ENCODE assay signal across 8 cellular contexts in genomic region chr3:64023861-64024223, GRCh38. TPM values are rescaled to one million over a fixed set of nuclear protein-coding genes. Genes with fewer than 3 reads are reported as not detected.
DNase-seq lines count a peak whose midpoint lies in the region; ATAC-seq and TF ChIP-seq lines count a peak whose summit lies in the region.

No MANE protein-coding gene starts in this region.

- H3K9me3 ChIP-seq in CD4-positive, CD25-positive, alpha-beta regulatory T cell (ENCODE audit: control insufficient read depth in 2 of 2, low read length in 2 of 2) = no peaks in the 10 kb centered on the region
- H3K9me3 ChIP-seq in HUES6 (ENCODE audit: control insufficient read depth, insufficient read depth, low read depth, low read length) (no peaks in the 10 kb centered on the region), ascending aorta (no peaks in the 10 kb centered on the region), ovary (no peaks in the 10 kb centered on the region)
- H3K9me3 ChIP-seq in naive thymus-derived CD4-positive, alpha-beta T cell (ENCODE audit: control insufficient read depth in 2 of 3, low read length in 3 of 3) = no peaks in the 10 kb centered on the region

- POLR2A ChIA-PET in naive thymus-derived CD4-positive, alpha-beta T cell (lab: Charles Lee) = interaction anchor here (0.7 to 2.3 kb wide), 9 partner anchors 13 to 460 kb away, joined by 3 to 20 read pairs (median 5); no protein-coding TSS in a partner anchor

- TF ChIP-seq POLR2A in ovary (IDR thresholded peaks at IDR 0.05) = no peak

- no peak for TF ChIP-seq EP300 in ovary (IDR thresholded peaks at IDR 0.05)

- H3K9me3 Mint-ChIP-seq in CD4-positive, CD25-positive, alpha-beta regulatory T cell = no peaks in the 10 kb centered on the region
- peaks cover 0 to 2% (median 0%) of the 10 kb centered on the region in 11 donors for H3K9me3 Mint-ChIP-seq in naive thymus-derived CD4-positive, alpha-beta T cell

- intact Hi-C loops in ascending aorta (cut with DNase I) = loop anchor here (2.0 to 10.0 kb wide), 3 partner anchors 63 to 241 kb away; partner anchors contain the start of gene SCAANT1
- intact Hi-C loops in naive thymus-derived CD4-positive, alpha-beta T cell (cut with micrococcal nuclease) = loop anchor here (1.0 to 2.0 kb wide), 7 partner anchors 17 to 161 kb away; partner anchors contain the start of genes ATXN7 (in 2 of the 2), THOC7 (in 2 of the 2) and SCAANT1 (in 1 of the 2)
- intact Hi-C loops in ovary (cut with DNase I) = no loop called here

- H3K4me3 ChIP-seq in CD4-positive, CD25-positive, alpha-beta regulatory T cell (ENCODE audit: low read depth, low read length) = peak overlapping the region; percentile 69
- peak overlapping the region; percentile 99; the same call in 1 of the 2 replicates for H3K4me3 ChIP-seq in HUES6 (ENCODE audit: low read depth, low read length)
- H3K4me3 ChIP-seq in ascending aorta = peak overlapping the region; percentile 86 to 95
- peak overlapping the region; percentile 74 for H3K4me3 ChIP-seq in naive thymus-derived CD4-positive, alpha-beta T cell (ENCODE audit: low read length)
- no peak overlapping the region for H3K4me3 ChIP-seq in ovary

- H3K27me3 ChIP-seq in CD4-positive, CD25-positive, alpha-beta regulatory T cell (ENCODE audit: control insufficient read depth, insufficient read depth, low read length) = peaks cover 10% of the 10 kb centered on the region
- H3K27me3 ChIP-seq in HUES6 (ENCODE audit: control insufficient read depth, insufficient read depth, low read length) = no peaks in the 10 kb centered on the region
- H3K27me3 ChIP-seq in ascending aorta = no peaks in the 10 kb centered on the region
- no peaks in the 10 kb centered on the region for H3K27me3 ChIP-seq in naive thymus-derived CD4-positive, alpha-beta T cell (ENCODE audit: control insufficient read depth in 2 of 2, insufficient read depth in 2 of 2, low read length in 2 of 2)
- H3K27me3 ChIP-seq in ovary = no peaks in the 10 kb centered on the region

- CTCF ChIA-PET in naive thymus-derived CD4-positive, alpha-beta T cell (lab: Charles Lee) = interaction anchor here (0.6 to 2.3 kb wide), 15 partner anchors 16 to 461 kb away, joined by 3 to 12 read pairs (median 5); partner anchors contain the start of gene SCAANT1

- H3K4me1 ChIP-seq in CD4-positive, CD25-positive, alpha-beta regulatory T cell (ENCODE audit: control insufficient read depth, insufficient read depth, low read length, poor library complexity, severe bottlenecking) = peaks cover 28% of the 10 kb centered on the region
- H3K4me1 ChIP-seq in HUES6 (ENCODE audit: control insufficient read depth, insufficient read depth, low read length) (peaks cover 8% of the 10 kb centered on the region), ascending aorta (peaks cover 6 to 19% of the 10 kb centered on the region in 2 donors), ovary (ENCODE audit: insufficient read depth) (peaks cover 5% of the 10 kb centered on the region)
- H3K4me1 ChIP-seq in naive thymus-derived CD4-positive, alpha-beta T cell (ENCODE audit: control insufficient read depth in 2 of 2, insufficient read depth in 2 of 2, low read length in 2 of 2) = peaks cover 17 to 19% of the 10 kb centered on the region in 2 donors

- ATAC-seq in CD4-positive, CD25-positive, alpha-beta regulatory T cell (ENCODE audit: low read depth in 2 of 2) = no peak
- no peak for ATAC-seq in naive thymus-derived CD4-positive, alpha-beta T cell

- peak overlapping the region; percentile 86 to 94 (median 90) for H3K4me3 Mint-ChIP-seq in CD4-positive, CD25-positive, alpha-beta regulatory T cell
- peak overlapping the region; percentile 86 to 92 (median 89) for H3K4me3 Mint-ChIP-seq in naive thymus-derived CD4-positive, alpha-beta T cell

- H3K4me1 Mint-ChIP-seq in CD4-positive, CD25-positive, alpha-beta regulatory T cell = peaks cover 23 to 38% (median 30%) of the 10 kb centered on the region in 4 donors
- H3K4me1 Mint-ChIP-seq in naive thymus-derived CD4-positive, alpha-beta T cell = peaks cover 18 to 40% (median 38%) of the 10 kb centered on the region in 7 donors

- peak overlapping the region; percentile 78 to 95 (median 94) for H3K27ac Mint-ChIP-seq in CD4-positive, CD25-positive, alpha-beta regulatory T cell
- H3K27ac Mint-ChIP-seq in naive thymus-derived CD4-positive, alpha-beta T cell = peak overlapping the region; percentile 72 to 95 (median 90)

- peaks cover 16% of the 10 kb centered on the region for H3K27me3 Mint-ChIP-seq in CD4-positive, CD25-positive, alpha-beta regulatory T cell
- peaks cover 8 to 24% (median 20%) of the 10 kb centered on the region in 5 donors for H3K27me3 Mint-ChIP-seq in naive thymus-derived CD4-positive, alpha-beta T cell

- H3K27ac ChIP-seq in CD4-positive, CD25-positive, alpha-beta regulatory T cell (ENCODE audit: insufficient read depth, low read length, poor library complexity, severe bottlenecking) = peak overlapping the region; percentile 83
- no peak overlapping the region for H3K27ac ChIP-seq in HUES6 (ENCODE audit: low read depth, low read length)
- H3K27ac ChIP-seq in ascending aorta = peak overlapping the region in 1 of 2 donors; percentile 85
- H3K27ac ChIP-seq in naive thymus-derived CD4-positive, alpha-beta T cell (ENCODE audit: low read depth, low read length) = peak overlapping the region; percentile 96
- no peak overlapping the region for H3K27ac ChIP-seq in ovary

- DNase-seq in CD4-positive, CD25-positive, alpha-beta regulatory T cell = no peak
- DNase-seq in ascending aorta (ENCODE audit: low spot score in 2 of 2) (no peak), NOMO-1 treated with dmso at 0.1 percent for 144 hours (lab: John Stamatoyannopoulos, UW; ENCODE audit: unreplicated experiment) (no peak), GDM1 (lab: John Stamatoyannopoulos, UW) (no peak), C1 segment of cervical spinal cord (lab: John Stamatoyannopoulos, UW) (no peak), ovary (no peak)
- DNase-seq in naive thymus-derived CD4-positive, alpha-beta T cell = no peak

- H3K36me3 ChIP-seq in CD4-positive, CD25-positive, alpha-beta regulatory T cell (ENCODE audit: control insufficient read depth, insufficient read depth, low read length) = peaks cover 17% of the 10 kb centered on the region
- H3K36me3 ChIP-seq in HUES6 (ENCODE audit: control insufficient read depth, insufficient read depth, low read length) = peaks cover 27% of the 10 kb centered on the region
- H3K36me3 ChIP-seq in ascending aorta = peaks cover 10 to 15% of the 10 kb centered on the region in 2 donors
- H3K36me3 ChIP-seq in naive thymus-derived CD4-positive, alpha-beta T cell (ENCODE audit: control insufficient read depth in 2 of 3, insufficient read depth in 3 of 3, low read length in 3 of 3) = peaks cover 6 to 17% (median 10%) of the 10 kb centered on the region in 3 experiments
- H3K36me3 ChIP-seq in ovary = no peaks in the 10 kb centered on the region

- H3K36me3 Mint-ChIP-seq in CD4-positive, CD25-positive, alpha-beta regulatory T cell = peaks cover 5% of the 10 kb centered on the region
- H3K36me3 Mint-ChIP-seq in naive thymus-derived CD4-positive, alpha-beta T cell = peaks cover 0 to 16% (median 9%) of the 10 kb centered on the region in 5 donors

- 49 to 72% (median 60%) methylated on average over 5 of the region's 5 CpGs for WGBS in ovary, 3 donors

- no peak overlapping the region for H3K9ac ChIP-seq in HUES6 (ENCODE audit: low read length)

- no peak for TF ChIP-seq CTCF in ascending aorta (IDR thresholded peaks at IDR 0.05)
- TF ChIP-seq CTCF in ovary (IDR thresholded peaks at IDR 0.05) = no peak

RNA-seq across cellular contexts. Expression of gene PSMD6, which starts 0.5 kb away (rescaled TPM):
- 86.7 TPM for total RNA-seq in CD4-positive, CD25-positive, alpha-beta regulatory T cell
- polyA plus RNA-seq in CD4-positive, CD25-positive, alpha-beta regulatory T cell = 100 to 1,000 TPM; 119 to 139 (median 124) TPM
- total RNA-seq in ascending aorta = 49.2 TPM
- 100 to 1,000 TPM in 1 of 5 experiments, 10 to 100 TPM in 4; 63.4 to 103 (median 84.1) TPM for total RNA-seq in naive thymus-derived CD4-positive, alpha-beta T cell
- 100 to 1,000 TPM; 119 to 134 TPM for polyA plus RNA-seq in naive thymus-derived CD4-positive, alpha-beta T cell
- total RNA-seq in ovary = 10 to 100 TPM; 30.8 to 60.7 (median 55.7) TPM
- 10 to 100 TPM; 51.0 to 68.6 TPM for polyA plus RNA-seq in ovary

Comparison
In these comparisons a context has a peak if more than half of its experiments do, and no peak if none do; other contexts are left out.
1. H3K27ac ChIP-seq: peak in CD4-positive, CD25-positive, alpha-beta regulatory T cell (single experiment) and naive thymus-derived CD4-positive, alpha-beta T cell (single experiment); none in HUES6 (single experiment) and ovary (0 of 2).
2. intact Hi-C loops: an anchor here in ascending aorta (2.0 to 10.0 kb wide) and naive thymus-derived CD4-positive, alpha-beta T cell (1.0 to 2.0 kb wide); none called in ovary.